ENCODE assay signal across 16 cellular contexts in the genomic region with DNA sequence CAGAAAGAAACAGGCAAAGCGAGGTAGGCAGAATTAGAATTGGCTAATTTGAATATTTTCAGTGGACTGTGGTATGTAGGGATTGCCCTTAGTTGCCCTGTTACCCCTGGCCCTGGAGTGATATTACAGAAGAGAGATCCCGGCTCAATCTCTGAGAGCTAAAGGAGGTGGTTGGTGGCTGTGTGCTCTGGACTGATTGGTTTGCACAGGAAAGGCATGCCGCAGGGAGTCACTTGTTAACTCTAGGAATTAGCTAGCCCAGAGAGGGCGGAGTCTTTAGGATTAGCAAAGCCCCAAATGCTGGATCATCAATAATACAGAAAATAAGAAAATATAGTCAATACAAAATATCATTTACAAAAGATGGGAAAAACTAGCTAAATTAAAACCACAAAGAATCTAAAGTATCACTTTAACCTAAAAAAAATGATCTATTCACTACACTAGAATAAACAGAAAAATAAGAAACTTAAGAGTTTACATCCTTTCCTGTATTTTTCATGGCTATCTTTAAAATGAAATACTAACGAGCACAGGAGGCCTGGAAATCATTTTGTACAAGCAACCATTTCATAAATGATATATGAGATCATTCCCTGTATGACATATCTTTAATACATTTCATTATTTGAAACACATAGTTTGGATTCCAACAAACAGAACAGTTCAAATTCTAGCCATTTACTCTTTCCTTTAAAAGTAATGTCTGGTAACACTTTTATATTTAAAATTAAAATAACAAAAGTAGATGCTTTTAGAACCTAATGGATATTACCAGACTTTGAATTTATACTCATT.
DNase-seq lines count a peak whose midpoint lies in the region; ATAC-seq, FAIRE-seq and TF ChIP-seq lines count a peak whose summit lies in the region.
"Had no signal": no experiment of that assay in that cellular context is flagged by ENCODE, and none has a peak within 500 bp of the region (broad histone marks: within the 10 kb centered on the region; RNA-seq: fewer than 3 reads in every experiment).

No MANE protein-coding gene starts in this region.

- H3K36me3 ChIP-seq in IMR-90 (ENCODE audit: control insufficient read depth, insufficient read depth, low read length) (no peaks in the 10 kb centered on the region), mammary epithelial cell (ENCODE audit: insufficient read depth, low read length) (no peaks in the 10 kb centered on the region), adrenal gland (replicated peaks in 1 of 2) (no peaks in the 10 kb centered on the region)
- H3K36me3 ChIP-seq: SJCRH30 had no signal

- 88% methylated on average over 5 of the region's 5 CpGs for WGBS in A549 (ENCODE audit: missing lambda C conversion rate)
- WGBS in IMR-90 (ENCODE audit: extremely low coverage in 2 of 2, insufficient read length in 1 of 2), 2 experiments: 80% methylated on average over 1 of the region's 5 CpGs; no CpG with 5 or more reads in 1 of the 2 experiments
- 83% methylated on average over 5 of the region's 5 CpGs for WGBS in mammary epithelial cell (ENCODE audit: low coverage, missing lambda C conversion rate)
- WGBS in adrenal gland, 4 donors: 85 to 89% (median 87%) methylated on average over 5 of the region's 5 CpGs

- H2BK20ac ChIP-seq in IMR-90 (ENCODE audit: low read depth, low read length): no peak overlapping the region

- H3K14ac ChIP-seq in IMR-90 (replicated peaks; ENCODE audit: low read depth, low read length): no peak overlapping the region

- H2AK5ac ChIP-seq in IMR-90 (ENCODE audit: low read depth, low read length): no peak overlapping the region

- no peaks in the 10 kb centered on the region for H3K27me3 Mint-ChIP-seq in mesothelial cell of epicardium (ENCODE audit: low read depth)
- H3K27me3 Mint-ChIP-seq: naive thymus-derived CD8-positive, alpha-beta T cell; stimulated activated naive CD8-positive, alpha-beta T cell treated with anti-CD3 and anti-CD28 coated beads, Interleukin-15, amount 100 ng/mL, for 72 hours had no signal

- H3K4me3 ChIP-seq in A549 (no peak overlapping the region), IMR-90 (ENCODE audit: insufficient read depth, low read depth, low read length) (no peak overlapping the region), mammary epithelial cell (replicated peaks in 1 of 3; ENCODE audit: insufficient read depth in 1 of 3, low read depth in 2 of 3, low read length in 3 of 3) (no peak overlapping the region), adrenal gland (no peak overlapping the region)
- H3K4me3 ChIP-seq: SJCRH30 had no signal

- in situ Hi-C loops in IMR-90 (cut with MboI; ENCODE audit: low sequenced_read_pairs) (no loop called here), mammary epithelial cell (cut with MboI; ENCODE audit: low sequenced_read_pairs in 2 of 2) (no loop called here)

- peaks cover 26% of the 10 kb centered on the region for H3K4me1 ChIP-seq in A549
- H3K4me1 ChIP-seq in IMR-90 (ENCODE audit: control insufficient read depth, insufficient read depth, low read length): peaks cover 6% of the 10 kb centered on the region
- peaks cover 25% of the 10 kb centered on the region for H3K4me1 ChIP-seq in mammary epithelial cell (ENCODE audit: insufficient read depth, low read length)
- H3K4me1 ChIP-seq in adrenal gland (replicated peaks in 1 of 2): peaks cover 8 to 33% of the 10 kb centered on the region in 2 donors

- no peak overlapping the region for H4K8ac ChIP-seq in IMR-90 (ENCODE audit: low read depth in 2 of 2, low read length in 2 of 2)

- H3K27ac ChIP-seq in A549 (no peak overlapping the region), IMR-90 (ENCODE audit: insufficient read depth, low read length) (no peak overlapping the region), mammary epithelial cell (ENCODE audit: insufficient read depth, low read depth, low read length) (no peak overlapping the region), adrenal gland (no peak overlapping the region)
- H3K27ac ChIP-seq: SJCRH30 had no signal

- H3K4ac ChIP-seq in IMR-90 (ENCODE audit: low read depth, low read length): 0 out of 2 replicates have a peak overlapping the region, but pooled peaks have one; percentile 2

- H3K4me1 Mint-ChIP-seq in mesothelial cell of epicardium: peaks cover 38% of the 10 kb centered on the region

- peaks cover 6% of the 10 kb centered on the region for H3K36me3 Mint-ChIP-seq in mesothelial cell of epicardium

- CTCF ChIA-PET in A549 (lab: Yijun Ruan, JAX): interaction anchor here (0.5 to 1.8 kb wide), 4 partner anchors 17 to 786 kb away, joined by 3 to 8 read pairs (median 3); no protein-coding TSS in a partner anchor
- CTCF ChIA-PET in IMR-90 (lab: Yijun Ruan, JAX): interaction anchor here (0.6 to 1.1 kb wide), 2 partner anchors 74 to 283 kb away, joined by 3 read pairs; no protein-coding TSS in a partner anchor
- CTCF ChIA-PET in mammary epithelial cell (lab: Charles Lee; ENCODE audit: low non-redundant PET): no interaction called here

- no peak overlapping the region for H3K4me3 Mint-ChIP-seq in mesothelial cell of epicardium
- H3K4me3 Mint-ChIP-seq: activated CD8-positive, alpha-beta memory T cell treated with anti-CD3 and anti-CD28 coated beads, Interleukin-2, amount 10 ng/mL, durations not matched to agents 7 days and 5 days; naive thymus-derived CD8-positive, alpha-beta T cell; stimulated activated naive CD8-positive, alpha-beta T cell treated with anti-CD3 and anti-CD28 coated beads, Interleukin-15, amount 100 ng/mL, for 72 hours had no signal

- POLR2A ChIA-PET in A549 (lab: Yijun Ruan, JAX): no interaction called here
- POLR2A ChIA-PET in IMR-90 (lab: Charles Lee; ENCODE audit: unreplicated experiment): no interaction called here

- dilution Hi-C loops in IMR-90 (cut with HindIII; ENCODE audit: low sequenced_read_pairs, unreplicated experiment) (no loop called here), mammary epithelial cell (cut with HindIII; ENCODE audit: low sequenced_read_pairs) (no loop called here)

- H3K18ac ChIP-seq in IMR-90 (ENCODE audit: low read depth, low read length): no peak overlapping the region

- no peak overlapping the region for H2AK9ac ChIP-seq in IMR-90 (replicated peaks; ENCODE audit: low read depth, low read length, poor library complexity)

- H3K4me2 ChIP-seq in A549 (peak overlapping the region; percentile 53), IMR-90 (ENCODE audit: low read depth, low read length) (no peak overlapping the region), mammary epithelial cell (ENCODE audit: insufficient read depth, low read depth, low read length) (peak overlapping the region; percentile 58)

- H4K5ac ChIP-seq in IMR-90 (ENCODE audit: low read depth, low read length): no peak overlapping the region

- H3K27me3 ChIP-seq in IMR-90 (ENCODE audit: control insufficient read depth, insufficient read depth, low read length): no peaks in the 10 kb centered on the region
- H3K27me3 ChIP-seq in mammary epithelial cell (ENCODE audit: insufficient read depth, low read length): no peaks in the 10 kb centered on the region
- H3K27me3 ChIP-seq in adrenal gland: no peaks in the 10 kb centered on the region
- H3K27me3 ChIP-seq: SJCRH30 had no signal

- BruUV-seq in IMR-90 (replicated peaks; lab: Mats Ljungman, UMichigan) (no TSS peak), mammary epithelial cell (replicated peaks; lab: Mats Ljungman, UMichigan) (no TSS peak)

- H3K9me1 ChIP-seq in IMR-90 (ENCODE audit: insufficient read depth, low read length): peaks cover 17% of the 10 kb centered on the region

- ATAC-seq in A549 (no peak), IMR-90 (ENCODE audit: low read depth) (peak; percentile 40; the same call in 1 of the 2 replicates), GM21717 (IDR thresholded peaks at IDR 0.05; ENCODE audit: unreplicated experiment) (no peak)
- ATAC-seq: activated CD8-positive, alpha-beta memory T cell treated with anti-CD3 and anti-CD28 coated beads, Interleukin-2, amount 10 ng/mL, durations not matched to agents 7 days and 5 days; naive thymus-derived CD8-positive, alpha-beta T cell; sciatic nerve; stimulated activated naive CD8-positive, alpha-beta T cell treated with anti-CD3 and anti-CD28 coated beads, Interleukin-15, amount 100 ng/mL, for 72 hours had no signal

- H3K79me1 ChIP-seq in IMR-90 (ENCODE audit: low read depth in 1 of 2, low read length in 2 of 2): peaks cover 31 to 50% of the 10 kb centered on the region in 2 experiments

- TF ChIP-seq POLR2A in A549 (IDR thresholded peaks at IDR 0.05; ENCODE audit: low read length) (no peak), IMR-90 (IDR thresholded peaks at IDR 0.05; ENCODE audit: low read depth, low read length) (no peak), adrenal gland (IDR thresholded peaks at IDR 0.05) (no peak)

- TF ChIP-seq EP300 in A549 (IDR thresholded peaks at IDR 0.05): no peak

- H3K56ac ChIP-seq in IMR-90 (ENCODE audit: extremely low read depth, insufficient read depth, low read length): no peak overlapping the region

- TF ChIP-seq CTCF in A549 (IDR thresholded peaks at IDR 0.05) (no peak), IMR-90 (conservative IDR thresholded peaks at IDR 0.05; ENCODE audit: low read depth, low read length) (no peak), mammary epithelial cell (conservative IDR thresholded peaks at IDR 0.05 in 1 of 2, IDR thresholded peaks at IDR 0.05 in 1 of 2; ENCODE audit: extremely low read depth in 1 of 2, insufficient read depth in 1 of 2, low read depth in 1 of 2, low read length in 2 of 2) (no peak), mesothelial cell of epicardium (IDR thresholded peaks at IDR 0.05; ENCODE audit: unreplicated experiment) (no peak), adrenal gland (IDR thresholded peaks at IDR 0.05) (no peak)

- no peak for DNase-seq in A549 (ENCODE audit: low read depth in 1 of 2, low spot score in 1 of 2)
- DNase-seq in IMR-90: no peak
- DNase-seq in mammary epithelial cell: no peak
- no peak for DNase-seq in mesothelial cell of epicardium (ENCODE audit: low spot score in 2 of 2, unreplicated experiment in 2 of 2)
- no peak for DNase-seq in A172 (ENCODE audit: low spot score)
- DNase-seq in adrenal gland: no peak
- no peak for DNase-seq in NCI-H510A (lab: John Stamatoyannopoulos, UW)
- DNase-seq: activated CD8-positive, alpha-beta memory T cell treated with anti-CD3 and anti-CD28 coated beads, Interleukin-2, amount 10 ng/mL, durations not matched to agents 7 days and 5 days; activated naive CD4-positive, alpha-beta T cell treated with anti-CD3 and anti-CD28 coated beads, Interleukin-2, amount 50 U/mL, for 16 hours; head of caudate nucleus; naive thymus-derived CD8-positive, alpha-beta T cell; SJCRH30; stimulated activated naive CD8-positive, alpha-beta T cell treated with anti-CD3 and anti-CD28 coated beads, Interleukin-15, amount 100 ng/mL, for 72 hours had no signal

- no peak for FAIRE-seq in A549 (lab: Jason Lieb, UNC)
- FAIRE-seq: D721Med had no signal

- H3K9me3 ChIP-seq in A549 (no peaks in the 10 kb centered on the region), IMR-90 (ENCODE audit: control insufficient read depth, insufficient read depth, low read length) (no peaks in the 10 kb centered on the region), mammary epithelial cell (replicated peaks; ENCODE audit: insufficient read depth, low read length) (no peaks in the 10 kb centered on the region), adrenal gland (replicated peaks in 1 of 3) (no peaks in the 10 kb centered on the region)
- H3K9me3 ChIP-seq: SJCRH30 had no signal

- no peak overlapping the region for H3K9ac ChIP-seq in IMR-90 (ENCODE audit: low read depth, low read length)
- no peak overlapping the region for H3K9ac ChIP-seq in mammary epithelial cell (ENCODE audit: insufficient read depth, low read length)

- TF ChIP-seq RAD21 in A549 (conservative IDR thresholded peaks at IDR 0.05 in 1 of 2, IDR thresholded peaks at IDR 0.05 in 1 of 2): no peak
- no peak for TF ChIP-seq RAD21 in IMR-90 (IDR thresholded peaks at IDR 0.05; ENCODE audit: low read length)

- H3K9me3 Mint-ChIP-seq in mesothelial cell of epicardium: peaks cover 7% of the 10 kb centered on the region
- H3K9me3 Mint-ChIP-seq: naive thymus-derived CD8-positive, alpha-beta T cell; stimulated activated naive CD8-positive, alpha-beta T cell treated with anti-CD3 and anti-CD28 coated beads, Interleukin-15, amount 100 ng/mL, for 72 hours had no signal

- peaks cover 89% of the 10 kb centered on the region for H3K79me2 ChIP-seq in mammary epithelial cell (ENCODE audit: insufficient read depth, low read length)

- intact Hi-C loops in IMR-90 (cut with micrococcal nuclease) (loop anchor here (10.0 kb wide), 1 partner anchor 274 kb away; a partner anchor contains a TSS), mammary epithelial cell (cut with micrococcal nuclease) (no loop called here), adrenal gland (cut with DNase I) (no loop called here)

- peak overlapping the region; percentile 78 for H3K27ac Mint-ChIP-seq in mesothelial cell of epicardium
- H3K27ac Mint-ChIP-seq: activated CD8-positive, alpha-beta memory T cell treated with anti-CD3 and anti-CD28 coated beads, Interleukin-2, amount 10 ng/mL, durations not matched to agents 7 days and 5 days; stimulated activated naive CD8-positive, alpha-beta T cell treated with anti-CD3 and anti-CD28 coated beads, Interleukin-15, amount 100 ng/mL, for 72 hours had no signal

- H3K23ac ChIP-seq in IMR-90 (ENCODE audit: low read depth, low read length): 0 out of 2 replicates have a peak overlapping the region, but pooled peaks have one; percentile 9

- H2BK5ac ChIP-seq in IMR-90 (ENCODE audit: low read depth, low read length, poor library complexity, severe bottlenecking): no peak overlapping the region

- H2BK120ac ChIP-seq in IMR-90 (ENCODE audit: low read depth, low read length): no peak overlapping the region

- no peak overlapping the region for H4K91ac ChIP-seq in IMR-90 (ENCODE audit: insufficient read depth, low read depth, low read length)

- H4K20me1 ChIP-seq in IMR-90 (ENCODE audit: insufficient read depth, low read length) (peaks cover 31% of the 10 kb centered on the region; the same call in 1 of the 2 replicates), mammary epithelial cell (ENCODE audit: insufficient read depth, low read length) (no peaks in the 10 kb centered on the region)

- no peak overlapping the region for H2AFZ ChIP-seq in IMR-90 (replicated peaks; ENCODE audit: low read length, poor library complexity)
- no peak overlapping the region for H2AFZ ChIP-seq in mammary epithelial cell (ENCODE audit: low read depth, low read length)

- no peak overlapping the region for H2BK15ac ChIP-seq in IMR-90 (ENCODE audit: low read depth, low read length)
